In the genomic region with DNA sequence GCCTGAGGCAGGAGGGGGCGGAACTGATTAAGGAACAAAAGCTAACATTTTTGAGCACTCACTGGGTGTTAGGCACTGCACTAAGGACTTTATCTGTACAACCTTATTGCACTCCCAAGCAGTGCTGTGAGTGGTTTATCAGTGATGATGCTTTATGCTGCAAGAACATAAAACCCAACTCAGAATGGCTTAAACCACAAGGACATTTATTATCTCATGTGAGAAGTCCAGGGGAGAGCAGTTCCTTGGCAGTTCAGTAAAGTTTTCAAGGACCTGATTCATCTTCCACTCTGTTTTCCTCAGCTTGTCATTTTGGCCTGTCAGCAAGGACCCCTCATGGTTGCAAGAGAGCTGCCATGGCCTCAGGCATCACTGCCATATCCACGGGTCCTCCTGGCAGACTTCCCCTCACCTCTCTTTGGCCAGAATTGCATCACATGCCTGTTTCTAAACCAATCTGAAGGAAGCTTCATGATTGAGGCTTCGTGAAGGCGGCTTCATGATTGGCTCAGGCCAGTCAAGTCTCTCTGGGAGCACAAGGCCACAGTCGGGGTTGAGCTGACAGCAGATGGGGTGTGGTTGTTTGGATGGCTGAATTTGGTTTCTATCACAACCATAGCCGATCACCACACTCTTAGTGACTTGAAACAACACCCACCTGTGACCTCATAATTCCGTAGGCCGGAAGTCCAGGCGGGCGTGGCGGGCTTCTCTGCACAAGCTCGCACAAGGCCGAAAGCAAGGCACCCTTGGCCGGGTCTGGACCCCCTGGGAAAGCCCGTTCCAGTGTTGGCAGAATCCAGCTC, we compare ENCODE assay signal across 9 cellular contexts. TPM values are rescaled to one million over a fixed set of nuclear protein-coding genes. Genes with fewer than 3 reads are reported as not detected.
A peak's percentile ranks its signal among the peaks of the same experiment; 100 is the strongest.
DNase-seq lines count a peak whose midpoint lies in the region; ATAC-seq lines count a peak whose summit lies in the region.
"Had no signal": no experiment of that assay in that cellular context is flagged by ENCODE, and none has a peak within 500 bp of the region (broad histone marks: within the 10 kb centered on the region; RNA-seq: fewer than 3 reads in every experiment).

No MANE protein-coding gene starts in this region.

- peak; percentile 26 for DNase-seq in MV-4-11 (lab: John Stamatoyannopoulos, UW)
- DNase-seq in ecto neural progenitor cell (ENCODE audit: low spot score) = peak; percentile 53
- DNase-seq in occipital lobe (lab: John Stamatoyannopoulos, UW) = no peak
- DNase-seq in HAP-1 (ENCODE audit: low spot score in 2 of 2) = no peak
- no peak for DNase-seq in NCI-H1417 treated with DMSO at 0.1 percent for 48 hours (lab: John Stamatoyannopoulos, UW)
- DNase-seq: H9 had no signal

- in situ Hi-C loops in HAP-1 (cut with MboI; ENCODE audit: low sequenced_read_pairs) = no loop called here

- ATAC-seq in GM19397 (IDR thresholded peaks at IDR 0.05; ENCODE audit: unreplicated experiment) (peak; percentile 56), GM18909 (IDR thresholded peaks at IDR 0.05; ENCODE audit: poor library complexity, unreplicated experiment) (no peak)

- H3K27ac ChIP-seq in skin epidermis = peak overlapping the region in 20 of 21 experiments; percentile 18 to 86 (median 57)

- H3K36me3 ChIP-seq in HAP-1 (replicated peaks) = no peaks in the 10 kb centered on the region

- H3K4me3 ChIP-seq in skin epidermis = no peak overlapping the region
- H3K4me3 ChIP-seq in HAP-1 = no peak overlapping the region

- H3K27me3 ChIP-seq in HAP-1 (ENCODE audit: low read depth) = no peaks in the 10 kb centered on the region

- peaks cover 2% of the 10 kb centered on the region; the same call in 1 of the 2 replicates for H3K9me3 ChIP-seq in HAP-1

- H3K4me1 ChIP-seq in HAP-1 = no peaks in the 10 kb centered on the region

RNA-seq across cellular contexts. Expression of a gene that starts 15.8 kb away (rescaled TPM):
- total RNA-seq in occipital lobe = 0.94 TPM

RNA-seq across cellular contexts. Expression of a gene that starts 23.1 kb away (rescaled TPM):
- 2.2 TPM for total RNA-seq in occipital lobe

RNA-seq across cellular contexts. Expression of a gene that starts 43.7 kb away (rescaled TPM):
- total RNA-seq in occipital lobe = not detected
- total RNA-seq: H9 had no signal

Comparison
In these comparisons a context has a peak if more than half of its experiments do, and no peak if none do; other contexts are left out.
1. DNase-seq: peak in MV-4-11 (single experiment) and ecto neural progenitor cell (single experiment); none in occipital lobe (single experiment), HAP-1 (0 of 2) and NCI-H1417 treated with DMSO at 0.1 percent for 48 hours (single experiment).